ENCODE assay signal across 8 cellular contexts in genomic region chr2:112764071-112765044, GRCh38. TPM values are rescaled to one million over a fixed set of nuclear protein-coding genes. Genes with fewer than 3 reads are reported as not detected.
DNase-seq lines count a peak whose midpoint lies in the region; ATAC-seq and TF ChIP-seq lines count a peak whose summit lies in the region.

Gene CKAP2L (minus strand): TSS chr2:112764609. CDS start chr2:112764598, 11 bp downstream.

- peak within 1 kb of the TSS; percentile 69 to 71 for H3K27ac ChIP-seq in esophagus (ENCODE audit: low read depth in 2 of 2, low read length in 1 of 2)

- H3K36me3 ChIP-seq in esophagus (ENCODE audit: control insufficient read depth in 2 of 2, insufficient read depth in 2 of 2, low read length in 1 of 2) = no peaks in the 10 kb centered on the region
- H3K36me3 ChIP-seq in mucosa of stomach (ENCODE audit: control insufficient read depth, insufficient read depth, low read length) = no peaks in the 10 kb centered on the region

- DNase-seq in DMS53 (lab: John Stamatoyannopoulos, UW) (peak; percentile 99), KG1 (lab: John Stamatoyannopoulos, UW) (peak; percentile 88)
- peak; percentile 93 for DNase-seq in activated T-cell treated with anti-CD3 and anti-CD28 coated beads, Interleukin-2, amount 50 U/mL, for 1 hour
- DNase-seq in stimulated activated CD8-positive, alpha-beta memory T cell treated with anti-CD3 and anti-CD28 coated beads, Interleukin-4, amount 100 ng/mL, for 48 hours = peak; percentile 96

- peak; percentile 95 for ATAC-seq in GM21737 (IDR thresholded peaks at IDR 0.05; ENCODE audit: unreplicated experiment)

- no peaks in the 10 kb centered on the region for H3K9me3 ChIP-seq in esophagus (ENCODE audit: control insufficient read depth in 2 of 2, insufficient read depth in 1 of 2, low read depth in 1 of 2, low read length in 1 of 2)
- no peaks in the 10 kb centered on the region for H3K9me3 ChIP-seq in mucosa of stomach (ENCODE audit: control insufficient read depth, low read length)

- H3K27me3 ChIP-seq in esophagus (ENCODE audit: control insufficient read depth in 1 of 2, insufficient read depth in 2 of 2, low read length in 2 of 2) (no peaks in the 10 kb centered on the region), mucosa of stomach (ENCODE audit: control insufficient read depth, insufficient read depth, low read length) (no peaks in the 10 kb centered on the region)

- WGBS in esophagus, 2 donors = 0 to 1% methylated on average over 76 to 79 of the region's 79 CpGs

- H3K4me1 ChIP-seq in esophagus (ENCODE audit: control insufficient read depth in 2 of 2, insufficient read depth in 2 of 2, low read length in 1 of 2) (no peaks in the 10 kb centered on the region), mucosa of stomach (ENCODE audit: control insufficient read depth, insufficient read depth, low read length) (peaks cover 5% of the 10 kb centered on the region)

- H3K9ac ChIP-seq in mucosa of stomach (ENCODE audit: low read length) = peak within 1 kb of the TSS; percentile 60

- H3K4me3 ChIP-seq in esophagus (ENCODE audit: low read depth in 1 of 2, low read length in 2 of 2) (peak within 1 kb of the TSS; percentile 85 to 89), mucosa of stomach (ENCODE audit: low read length) (peak within 1 kb of the TSS; percentile 84)

TF ChIP-seq in PFSK-1, 5 proteins besides CTCF, POLR2A, EP300 and RAD21:
- peak; percentile 73; the same call in 1 of the 2 replicates for TF ChIP-seq SIN3A (IDR thresholded peaks at IDR 0.05; ENCODE audit: borderline replicate concordance, insufficient read depth, low read length)
- TF ChIP-seq FOXP2 (optimal IDR thresholded peaks at IDR 0.05; ENCODE audit: borderline replicate concordance, extremely low read depth, extremely low read length, insufficient read depth) = peak; percentile 30
- TF ChIP-seq TAF1 (IDR thresholded peaks at IDR 0.05; ENCODE audit: borderline replicate concordance, insufficient read depth, low read length) = peak; percentile 32; the same call in 1 of the 2 replicates
- TF ChIP-seq, protein P1, sequence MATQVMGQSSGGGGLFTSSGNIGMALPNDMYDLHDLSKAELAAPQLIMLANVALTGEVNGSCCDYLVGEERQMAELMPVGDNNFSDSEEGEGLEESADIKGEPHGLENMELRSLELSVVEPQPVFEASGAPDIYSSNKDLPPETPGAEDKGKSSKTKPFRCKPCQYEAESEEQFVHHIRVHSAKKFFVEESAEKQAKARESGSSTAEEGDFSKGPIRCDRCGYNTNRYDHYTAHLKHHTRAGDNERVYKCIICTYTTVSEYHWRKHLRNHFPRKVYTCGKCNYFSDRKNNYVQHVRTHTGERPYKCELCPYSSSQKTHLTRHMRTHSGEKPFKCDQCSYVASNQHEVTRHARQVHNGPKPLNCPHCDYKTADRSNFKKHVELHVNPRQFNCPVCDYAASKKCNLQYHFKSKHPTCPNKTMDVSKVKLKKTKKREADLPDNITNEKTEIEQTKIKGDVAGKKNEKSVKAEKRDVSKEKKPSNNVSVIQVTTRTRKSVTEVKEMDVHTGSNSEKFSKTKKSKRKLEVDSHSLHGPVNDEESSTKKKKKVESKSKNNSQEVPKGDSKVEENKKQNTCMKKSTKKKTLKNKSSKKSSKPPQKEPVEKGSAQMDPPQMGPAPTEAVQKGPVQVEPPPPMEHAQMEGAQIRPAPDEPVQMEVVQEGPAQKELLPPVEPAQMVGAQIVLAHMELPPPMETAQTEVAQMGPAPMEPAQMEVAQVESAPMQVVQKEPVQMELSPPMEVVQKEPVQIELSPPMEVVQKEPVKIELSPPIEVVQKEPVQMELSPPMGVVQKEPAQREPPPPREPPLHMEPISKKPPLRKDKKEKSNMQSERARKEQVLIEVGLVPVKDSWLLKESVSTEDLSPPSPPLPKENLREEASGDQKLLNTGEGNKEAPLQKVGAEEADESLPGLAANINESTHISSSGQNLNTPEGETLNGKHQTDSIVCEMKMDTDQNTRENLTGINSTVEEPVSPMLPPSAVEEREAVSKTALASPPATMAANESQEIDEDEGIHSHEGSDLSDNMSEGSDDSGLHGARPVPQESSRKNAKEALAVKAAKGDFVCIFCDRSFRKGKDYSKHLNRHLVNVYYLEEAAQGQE (IDR thresholded peaks at IDR 0.05; ENCODE audit: insufficient read depth in 1 of 2, low read depth in 2 of 2, low read length in 2 of 2) = no peak
- peak; percentile 21; the same call in 1 of the 2 replicates for TF ChIP-seq POLR2AphosphoS5 (IDR thresholded peaks at IDR 0.05; ENCODE audit: low read depth, low read length)

RNA-seq across cellular contexts. Expression of gene CKAP2L, which starts in this region (rescaled TPM):
- 5.0 TPM for polyA plus RNA-seq in PFSK-1 (2012; ENCODE audit: insufficient read length, low read depth)
- 1 to 10 TPM; 1.6 to 3.5 TPM for polyA plus RNA-seq in esophagus

Comparison
In these comparisons a context has a peak if more than half of its experiments do, and no peak if none do; other contexts are left out.
1. Peak in every context shown above with its lines: DNase-seq, ATAC-seq, H3K4me3 ChIP-seq and H3K27ac ChIP-seq.